8 cellular contexts compared by ENCODE assay signal in genomic region chr16:31142109-31143035, GRCh38. TPM values are rescaled to one million over a fixed set of nuclear protein-coding genes. Genes with fewer than 3 reads are reported as not detected.
DNase-seq lines count a peak whose midpoint lies in the region; ATAC-seq and TF ChIP-seq lines count a peak whose summit lies in the region.

No MANE protein-coding gene starts in this region.

- no peaks in the 10 kb centered on the region for H3K36me3 ChIP-seq in CD8-positive, alpha-beta T cell (ENCODE audit: insufficient read depth, low read length)
- H3K36me3 ChIP-seq in ectodermal cell (ENCODE audit: control insufficient read depth, insufficient read depth, low read length) (no peaks in the 10 kb centered on the region), lung (ENCODE audit: control insufficient read depth in 2 of 2, insufficient read depth in 2 of 2, low read length in 2 of 2) (no peaks in the 10 kb centered on the region)

- POLR2A ChIA-PET in CD8-positive, alpha-beta T cell (lab: Charles Lee): interaction anchor here (0.7 to 3.9 kb wide), 25 partner anchors 10 to 731 kb away, joined by 3 to 85 read pairs (median 4); partner anchors contain the start of genes ARMC5, BCKDK, FUS and KAT8
- POLR2A ChIA-PET in activated CD4-positive, alpha-beta memory T cell treated with anti-CD3 and anti-CD28 coated beads, Interleukin-2, amount 10 ng/mL, durations not matched to agents 7 days and 5 days (lab: Charles Lee): interaction anchor here (0.7 to 8.1 kb wide), 24 partner anchors 9 to 731 kb away, joined by 3 to 96 read pairs (median 5); partner anchors contain the start of genes ARMC5, FUS, KAT8 and ZNF267

- CTCF ChIA-PET in CD8-positive, alpha-beta T cell (lab: Charles Lee): interaction anchor here (0.6 to 3.0 kb wide), 45 partner anchors 9 to 791 kb away, joined by 3 to 36 read pairs (median 4); partner anchors contain the start of genes BCKDK, FUS, HSD3B7 and KAT8
- CTCF ChIA-PET in activated CD4-positive, alpha-beta memory T cell treated with anti-CD3 and anti-CD28 coated beads, Interleukin-2, amount 10 ng/mL, durations not matched to agents 7 days and 5 days (lab: Charles Lee): interaction anchor here (0.5 to 3.7 kb wide), 64 partner anchors 10 to 731 kb away, joined by 3 to 71 read pairs (median 4); partner anchors contain the start of genes ARMC5, FUS, HSD3B7 and KAT8

- H3K27ac ChIP-seq in CD8-positive, alpha-beta T cell (ENCODE audit: low read depth, low read length): peak overlapping the region; percentile 42
- H3K27ac ChIP-seq in HL-60 (replicated peaks): peak overlapping the region; percentile 70
- peak overlapping the region; percentile 69 for H3K27ac ChIP-seq in ectodermal cell (ENCODE audit: insufficient read depth, low read depth, low read length, poor library complexity, severe bottlenecking)
- peak overlapping the region; percentile 75 to 93 for H3K27ac ChIP-seq in lung (ENCODE audit: low read depth in 1 of 2, low read length in 1 of 2)

- ATAC-seq in CD8-positive, alpha-beta T cell: peak; percentile 91
- ATAC-seq in GM19463 (IDR thresholded peaks at IDR 0.05; ENCODE audit: unreplicated experiment): peak; percentile 85
- ATAC-seq in lung (ENCODE audit: insufficient read depth, low FRiP score): peak; percentile 94

- whole genome bisulfite sequencing in ectodermal cell, 2 experiments: 23% methylated on average over 92 of the region's 92 CpGs
- 4 to 7% methylated on average over 87 to 92 of the region's 92 CpGs for WGBS in lung, 2 donors

- TF ChIP-seq CTCF in CD8-positive, alpha-beta T cell (IDR thresholded peaks at IDR 0.05): peak; percentile 84
- TF ChIP-seq CTCF in HL-60 (IDR thresholded peaks at IDR 0.05; ENCODE audit: insufficient read depth, low read length): peak; percentile 73
- TF ChIP-seq CTCF in lung (IDR thresholded peaks at IDR 0.05; ENCODE audit: control extremely low read depth, extremely low read depth): peak; percentile 97

- H3K9me3 ChIP-seq in CD8-positive, alpha-beta T cell (ENCODE audit: low read length): no peaks in the 10 kb centered on the region
- H3K9me3 ChIP-seq in ectodermal cell (ENCODE audit: control insufficient read depth, low read length): no peaks in the 10 kb centered on the region
- no peaks in the 10 kb centered on the region for H3K9me3 ChIP-seq in lung (ENCODE audit: control insufficient read depth in 2 of 2, insufficient read depth in 1 of 2, low read length in 1 of 2)

- H3K27me3 ChIP-seq in CD8-positive, alpha-beta T cell (ENCODE audit: insufficient read depth, low read length): no peaks in the 10 kb centered on the region
- H3K27me3 ChIP-seq in HL-60 (ENCODE audit: insufficient read depth, poor library complexity, severe bottlenecking) (no peaks in the 10 kb centered on the region), ectodermal cell (ENCODE audit: control insufficient read depth, insufficient read depth, low read length, poor library complexity, severe bottlenecking) (peaks cover 22% of the 10 kb centered on the region), lung (ENCODE audit: control insufficient read depth, insufficient read depth) (no peaks in the 10 kb centered on the region)

- peak overlapping the region; percentile 66 for H3K4me3 ChIP-seq in CD8-positive, alpha-beta T cell (ENCODE audit: low read depth, low read length)
- H3K4me3 ChIP-seq in HL-60 (replicated peaks; ENCODE audit: insufficient read depth, low read length) (peak overlapping the region; percentile 22), ectodermal cell (ENCODE audit: insufficient read depth, low read depth, low read length) (peak overlapping the region; percentile 30), lung (peak overlapping the region; percentile 18)

- H3K4me1 Mint-ChIP-seq in CD8-positive, alpha-beta T cell (ENCODE audit: low read depth): peaks cover 14% of the 10 kb centered on the region
- peaks cover 20% of the 10 kb centered on the region for H3K4me1 Mint-ChIP-seq in activated CD4-positive, alpha-beta memory T cell treated with anti-CD3 and anti-CD28 coated beads, Interleukin-2, amount 10 ng/mL, durations not matched to agents 7 days and 5 days

- peaks cover 16% of the 10 kb centered on the region for H3K4me1 ChIP-seq in CD8-positive, alpha-beta T cell (ENCODE audit: insufficient read depth, low read length)
- H3K4me1 ChIP-seq in ectodermal cell (ENCODE audit: control insufficient read depth, insufficient read depth, low read length) (peaks cover 16% of the 10 kb centered on the region), lung (ENCODE audit: control insufficient read depth in 2 of 2, insufficient read depth in 2 of 2, low read length in 2 of 2) (peaks cover 7 to 20% of the 10 kb centered on the region in 2 donors)

- no peaks in the 10 kb centered on the region for H3K9me3 Mint-ChIP-seq in CD8-positive, alpha-beta T cell
- H3K9me3 Mint-ChIP-seq in activated CD4-positive, alpha-beta memory T cell treated with anti-CD3 and anti-CD28 coated beads, Interleukin-2, amount 10 ng/mL, durations not matched to agents 7 days and 5 days: no peaks in the 10 kb centered on the region

- peak overlapping the region; percentile 77 for H3K27ac Mint-ChIP-seq in CD8-positive, alpha-beta T cell
- H3K27ac Mint-ChIP-seq in activated CD4-positive, alpha-beta memory T cell treated with anti-CD3 and anti-CD28 coated beads, Interleukin-2, amount 10 ng/mL, durations not matched to agents 7 days and 5 days: peak overlapping the region; percentile 50

- intact Hi-C loops in CD8-positive, alpha-beta T cell (cut with DNase I, micrococcal nuclease): loop anchor here (1.0 to 10.0 kb wide), 18 partner anchors 24 to 726 kb away; partner anchors contain the start of genes BCKDK (in 2 of the 2), FUS (in 2 of the 2), SETD1A (in 2 of the 2) and ARMC5 (in 1 of the 2)

- no peaks in the 10 kb centered on the region for H3K27me3 Mint-ChIP-seq in CD8-positive, alpha-beta T cell (ENCODE audit: low read depth)
- peaks cover 7% of the 10 kb centered on the region for H3K27me3 Mint-ChIP-seq in activated CD4-positive, alpha-beta memory T cell treated with anti-CD3 and anti-CD28 coated beads, Interleukin-2, amount 10 ng/mL, durations not matched to agents 7 days and 5 days

- DNase-seq in CD8-positive, alpha-beta T cell: peak; percentile 90 to 98 (median 95)
- DNase-seq in HL-60 (ENCODE audit: low read depth in 1 of 2, low spot score in 1 of 2) (peak; percentile 96 to 99), NCI-H82 treated with DMSO at 0.1 percent for 48 hours (lab: John Stamatoyannopoulos, UW; ENCODE audit: unreplicated experiment) (peak; percentile 95), lung (ENCODE audit: low spot score) (peak; percentile 99)
- peak; percentile 99 for DNase-seq in activated CD4-positive, alpha-beta memory T cell treated with anti-CD3 and anti-CD28 coated beads, Interleukin-2, amount 10 ng/mL, durations not matched to agents 7 days and 5 days
- peak; percentile 96 to 99 (median 98) for DNase-seq in stimulated activated CD4-positive, alpha-beta T cell treated with anti-CD3 and anti-CD28 coated beads, TNF-alpha, amount 100 ng/mL, for 24 hours (ENCODE audit: low read depth in 3 of 3)

- peak overlapping the region; percentile 69 for H3K4me3 Mint-ChIP-seq in CD8-positive, alpha-beta T cell
- peak overlapping the region; percentile 61 for H3K4me3 Mint-ChIP-seq in activated CD4-positive, alpha-beta memory T cell treated with anti-CD3 and anti-CD28 coated beads, Interleukin-2, amount 10 ng/mL, durations not matched to agents 7 days and 5 days

- no peaks in the 10 kb centered on the region for H3K36me3 Mint-ChIP-seq in CD8-positive, alpha-beta T cell
- no peaks in the 10 kb centered on the region for H3K36me3 Mint-ChIP-seq in activated CD4-positive, alpha-beta memory T cell treated with anti-CD3 and anti-CD28 coated beads, Interleukin-2, amount 10 ng/mL, durations not matched to agents 7 days and 5 days (ENCODE audit: low read depth)

RNA-seq across cellular contexts. Expression of gene PRSS8, which starts 6.8 kb away (rescaled TPM):
- not detected for total RNA-seq in CD8-positive, alpha-beta T cell
- total RNA-seq in activated CD4-positive, alpha-beta memory T cell treated with anti-CD3 and anti-CD28 coated beads, Interleukin-2, amount 10 ng/mL, durations not matched to agents 7 days and 5 days: not detected
- 7.7 TPM for polyA plus RNA-seq in ectodermal cell (2013, experiment 1 of 4)
- polyA plus RNA-seq in ectodermal cell (2013, experiment 2 of 4): 8.5 TPM
- 6.0 TPM for polyA plus RNA-seq in ectodermal cell (2013, experiment 3 of 4)
- polyA plus RNA-seq in ectodermal cell (2013, experiment 4 of 4): 6.3 TPM
- total RNA-seq in lung: 100 to 1,000 TPM in 1 of 2 donors, 10 to 100 TPM in 1; 84.4 to 127 TPM
- polyA plus RNA-seq in lung: 10 to 100 TPM; 83.2 to 95.3 TPM

RNA-seq across cellular contexts. Expression of gene PRSS36, which starts 7.5 kb away (rescaled TPM):
- total RNA-seq in CD8-positive, alpha-beta T cell: under 1 TPM; 0.56 to 0.87 TPM
- under 1 TPM; 0.58 to 0.85 TPM for total RNA-seq in activated CD4-positive, alpha-beta memory T cell treated with anti-CD3 and anti-CD28 coated beads, Interleukin-2, amount 10 ng/mL, durations not matched to agents 7 days and 5 days
- polyA plus RNA-seq in ectodermal cell (2013, experiment 1 of 4): 0.98 TPM
- 0.82 TPM for polyA plus RNA-seq in ectodermal cell (2013, experiment 2 of 4)
- 0.59 TPM for polyA plus RNA-seq in ectodermal cell (2013, experiment 3 of 4)
- 1.1 TPM for polyA plus RNA-seq in ectodermal cell (2013, experiment 4 of 4)
- total RNA-seq in lung: 1 to 10 TPM in 1 of 2 donors, under 1 TPM in 1; 0.43 to 4.2 TPM
- polyA plus RNA-seq in lung: 1 to 10 TPM; 2.6 to 3.6 TPM

RNA-seq across cellular contexts. Expression of gene KAT8, which starts 24.9 kb away (rescaled TPM):
- total RNA-seq in CD8-positive, alpha-beta T cell: 100 to 1,000 TPM; 105 to 107 TPM
- total RNA-seq in activated CD4-positive, alpha-beta memory T cell treated with anti-CD3 and anti-CD28 coated beads, Interleukin-2, amount 10 ng/mL, durations not matched to agents 7 days and 5 days: 10 to 100 TPM; 43.7 to 44.3 TPM
- polyA plus RNA-seq in ectodermal cell (2013, experiment 1 of 4): 76.6 TPM
- 70.0 TPM for polyA plus RNA-seq in ectodermal cell (2013, experiment 2 of 4)
- polyA plus RNA-seq in ectodermal cell (2013, experiment 3 of 4): 70.2 TPM
- 72.7 TPM for polyA plus RNA-seq in ectodermal cell (2013, experiment 4 of 4)
- total RNA-seq in lung: 10 to 100 TPM; 53.0 to 68.2 TPM
- 10 to 100 TPM; 53.5 to 73.2 TPM for polyA plus RNA-seq in lung

RNA-seq across cellular contexts. Expression of gene BCKDK, which starts 34.2 kb away (rescaled TPM):
- 1 to 10 TPM; 5.6 to 7.6 TPM for total RNA-seq in CD8-positive, alpha-beta T cell
- total RNA-seq in activated CD4-positive, alpha-beta memory T cell treated with anti-CD3 and anti-CD28 coated beads, Interleukin-2, amount 10 ng/mL, durations not matched to agents 7 days and 5 days: 10 to 100 TPM; 32.9 to 34.4 TPM
- polyA plus RNA-seq in ectodermal cell (2013, experiment 1 of 4): 48.5 TPM
- polyA plus RNA-seq in ectodermal cell (2013, experiment 2 of 4): 48.8 TPM
- 41.1 TPM for polyA plus RNA-seq in ectodermal cell (2013, experiment 3 of 4)
- 43.2 TPM for polyA plus RNA-seq in ectodermal cell (2013, experiment 4 of 4)
- total RNA-seq in lung: 10 to 100 TPM; 20.3 to 47.6 TPM
- 10 to 100 TPM; 16.2 to 61.8 TPM for polyA plus RNA-seq in lung

RNA-seq across cellular contexts. Expression of gene FUS, which starts 37.6 kb away (rescaled TPM):
- 100 to 1,000 TPM; 734 to 742 TPM for total RNA-seq in CD8-positive, alpha-beta T cell
- 100 to 1,000 TPM; 386 to 397 TPM for total RNA-seq in activated CD4-positive, alpha-beta memory T cell treated with anti-CD3 and anti-CD28 coated beads, Interleukin-2, amount 10 ng/mL, durations not matched to agents 7 days and 5 days
- 960 TPM for polyA plus RNA-seq in ectodermal cell (2013, experiment 1 of 4)
- 1,022 TPM for polyA plus RNA-seq in ectodermal cell (2013, experiment 2 of 4)
- polyA plus RNA-seq in ectodermal cell (2013, experiment 3 of 4): 547 TPM
- polyA plus RNA-seq in ectodermal cell (2013, experiment 4 of 4): 612 TPM
- 100 to 1,000 TPM; 110 to 272 TPM for total RNA-seq in lung
- polyA plus RNA-seq in lung: 100 to 1,000 TPM; 237 to 248 TPM

Comparison
In these comparisons a context has a peak if more than half of its experiments do, and no peak if none do; other contexts are left out.
1. Peak in every context shown above with its lines: DNase-seq, ATAC-seq, H3K4me3 ChIP-seq and H3K27ac ChIP-seq.
2. RNA of gene PRSS8, which starts 6.8 kb away (total RNA-seq): 84.4 to 127 TPM in lung; not detected in activated CD4-positive, alpha-beta memory T cell treated with anti-CD3 and anti-CD28 coated beads, Interleukin-2, amount 10 ng/mL, durations not matched to agents 7 days and 5 days and not detected in CD8-positive, alpha-beta T cell; every median in the first group is over 10 times any median in the second.